Comparison of ENCODE assay signal across 9 cellular contexts in the genomic region with DNA sequence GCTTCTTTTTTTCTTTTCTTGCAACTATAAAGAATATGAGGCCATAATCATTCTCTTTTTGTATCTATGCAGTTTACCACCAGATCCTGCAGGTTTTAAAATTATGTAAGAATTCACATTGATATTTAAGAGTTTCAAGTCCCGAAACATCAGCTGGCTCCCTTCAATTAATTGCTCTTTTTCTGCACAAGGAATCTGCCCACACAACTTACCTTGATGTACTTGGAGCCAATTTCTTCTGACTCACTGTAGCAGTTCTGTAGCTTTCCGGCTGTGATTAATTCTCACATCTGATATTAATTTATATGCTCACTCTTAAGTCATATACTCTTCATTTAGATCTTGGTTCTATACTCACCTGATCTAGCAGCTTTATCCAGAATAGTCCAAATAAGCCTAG.
"Had no signal": no experiment of that assay in that cellular context is flagged by ENCODE, and none has a peak within 500 bp of the region (broad histone marks: within the 10 kb centered on the region; RNA-seq: fewer than 3 reads in every experiment).

No MANE protein-coding gene starts in this region.

- H3K27me3 Mint-ChIP-seq: IgD-negative memory B cell had no signal

- H2AFZ ChIP-seq: GM23338 had no signal

- DNase-seq: H9, HCEC 1CT, KBM-7 had no signal

- H3K36me3 Mint-ChIP-seq: IgD-negative memory B cell had no signal

- H3K4me3 Mint-ChIP-seq: GM23338, H9, IgD-negative memory B cell had no signal

- FAIRE-seq: H1, H54, HepG2 had no signal

- H3K4me2 ChIP-seq: GM23338 had no signal

- H3K27ac ChIP-seq: HL-60 had no signal

- H3K27ac Mint-ChIP-seq: H9, IgD-negative memory B cell had no signal

- H3K4me1 Mint-ChIP-seq: IgD-negative memory B cell had no signal

- H3K4me3 ChIP-seq: GM23338 had no signal

- ATAC-seq: GM23338, HepG2 had no signal

- H3K9me3 Mint-ChIP-seq: GM23338, H9 had no signal
